Comparison of ENCODE assay signal across 19 cellular contexts in the genomic region with DNA sequence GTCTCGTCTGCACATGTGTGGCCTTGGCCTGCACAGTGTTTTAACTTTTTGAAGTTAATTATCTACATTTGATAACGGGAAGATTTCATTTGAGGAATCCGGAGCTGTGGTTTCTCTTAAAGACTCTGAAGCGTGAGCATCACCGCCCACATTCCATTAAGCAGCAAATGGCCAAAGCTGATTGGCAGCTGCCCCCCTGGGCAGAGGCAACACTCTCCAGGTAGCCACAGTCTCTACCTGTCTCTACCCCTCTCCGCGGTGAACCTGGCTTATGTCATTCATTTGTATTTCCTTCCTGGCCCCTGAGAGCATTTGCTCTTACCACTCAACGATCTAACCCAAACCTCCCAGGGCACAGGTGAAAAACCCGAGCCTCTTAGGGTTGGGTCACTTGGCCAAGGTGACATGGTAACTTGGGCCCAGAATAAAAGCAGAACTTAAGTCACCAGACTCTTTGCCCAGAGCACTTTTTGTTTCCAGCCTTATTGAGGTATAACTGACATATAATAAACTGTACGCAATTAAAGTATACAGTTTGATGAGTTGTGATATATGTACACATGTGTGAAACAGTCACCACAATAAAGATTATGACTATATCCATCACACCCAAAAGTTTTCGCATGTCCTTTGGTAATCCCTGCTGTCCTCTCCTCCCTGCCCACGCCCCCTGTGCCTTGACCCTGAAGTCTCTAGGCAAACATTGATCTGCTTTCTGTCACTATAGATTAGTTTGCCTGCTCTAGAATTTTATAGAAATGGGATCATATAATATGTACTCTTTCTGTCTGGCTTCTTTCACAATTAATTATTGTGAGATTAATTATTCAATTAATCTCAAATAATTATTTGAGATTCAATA.
DNase-seq lines count a peak whose midpoint lies in the region; ATAC-seq, FAIRE-seq and TF ChIP-seq lines count a peak whose summit lies in the region.
"Had no signal": no experiment of that assay in that cellular context is flagged by ENCODE, and none has a peak within 500 bp of the region (broad histone marks: within the 10 kb centered on the region; RNA-seq: fewer than 3 reads in every experiment).

No MANE protein-coding gene starts in this region.

- H3K9me3 ChIP-seq in H1 (ENCODE audit: insufficient read depth in 2 of 2, low read depth in 1 of 2, low read length in 1 of 2) (no peaks in the 10 kb centered on the region), mesenchymal stem cell (ENCODE audit: control insufficient read depth, low read length) (no peaks in the 10 kb centered on the region), sigmoid colon (no peaks in the 10 kb centered on the region), BE2C (no peaks in the 10 kb centered on the region)
- H3K9me3 ChIP-seq: HAP-1, MG63 had no signal

- ATAC-seq in activated CD8-positive, alpha-beta T cell treated with anti-CD3 and anti-CD28 coated beads for 36 hours, result no peak
- no peak for ATAC-seq in activated T-cell treated with anti-CD3 and anti-CD28 coated beads, Interleukin-2, amount 50 U/mL, for 72 hours (replicated peaks in 1 of 2)

- H3K9ac ChIP-seq in H1 (replicated peaks in 1 of 4; ENCODE audit: extremely low read depth in 1 of 4, low read depth in 3 of 4, low read length in 3 of 4) (no peak overlapping the region), mesenchymal stem cell (ENCODE audit: low read length) (no peak overlapping the region)

- no peak for FAIRE-seq in H1 (lab: Jason Lieb, UNC)
- FAIRE-seq: G401.6, GM19239 had no signal

- intact Hi-C loops in sigmoid colon (cut with DNase I), result no loop called here
- intact Hi-C loops in activated CD8-positive, alpha-beta T cell treated with anti-CD3 and anti-CD28 coated beads for 36 hours (cut with micrococcal nuclease), result no loop called here

- H2AK5ac ChIP-seq in H1 (ENCODE audit: low read depth, low read length) (no peak overlapping the region), mesenchymal stem cell (ENCODE audit: low read length, severe bottlenecking) (peak overlapping the region; percentile 49)

- no peak overlapping the region for H3K56ac ChIP-seq in H1 (replicated peaks; ENCODE audit: insufficient read length, low read depth, low read length)

- no peaks in the 10 kb centered on the region for H3K27me3 Mint-ChIP-seq in activated CD8-positive, alpha-beta T cell treated with anti-CD3 and anti-CD28 coated beads for 36 hours
- H3K27me3 Mint-ChIP-seq in activated T-cell treated with anti-CD3 and anti-CD28 coated beads, Interleukin-2, amount 50 U/mL, for 72 hours (ENCODE audit: low read depth), result no peaks in the 10 kb centered on the region
- H3K27me3 Mint-ChIP-seq: CD8-positive, alpha-beta memory T cell had no signal

- H3K4ac ChIP-seq in H1 (replicated peaks; ENCODE audit: insufficient read length, low read depth, low read length) (no peak overlapping the region), mesenchymal stem cell (ENCODE audit: low read depth in 1 of 2, low read length in 2 of 2) (no peak overlapping the region)

- no peaks in the 10 kb centered on the region for H3K4me1 Mint-ChIP-seq in activated CD8-positive, alpha-beta T cell treated with anti-CD3 and anti-CD28 coated beads for 36 hours (ENCODE audit: low read depth)
- no peaks in the 10 kb centered on the region for H3K4me1 Mint-ChIP-seq in activated T-cell treated with anti-CD3 and anti-CD28 coated beads, Interleukin-2, amount 50 U/mL, for 72 hours (ENCODE audit: low read depth)
- H3K4me1 Mint-ChIP-seq: CD8-positive, alpha-beta memory T cell had no signal

- peaks cover 0 to 5% (median under 1%) of the 10 kb centered on the region in 4 experiments; a peak in 3 of 7 replicates for H3K4me1 ChIP-seq in H1 (replicated peaks in 1 of 4; ENCODE audit: control insufficient read depth in 3 of 4, insufficient read depth in 4 of 4, low read length in 3 of 4)
- peaks cover 7% of the 10 kb centered on the region for H3K4me1 ChIP-seq in mesenchymal stem cell (ENCODE audit: control insufficient read depth, insufficient read depth, low read depth, low read length)
- peaks cover 0 to 6% (median 0%) of the 10 kb centered on the region in 4 donors for H3K4me1 ChIP-seq in sigmoid colon
- no peaks in the 10 kb centered on the region for H3K4me1 ChIP-seq in BE2C
- H3K4me1 ChIP-seq: HAP-1 had no signal

- H4K5ac ChIP-seq in H1 (ENCODE audit: insufficient read length, low read depth, low read length), result no peak overlapping the region

- TF ChIP-seq POLR2A in H1 (IDR thresholded peaks at IDR 0.05; ENCODE audit: control extremely low read depth in 1 of 2, low read depth in 2 of 2, low read length in 2 of 2) (no peak), sigmoid colon (IDR thresholded peaks at IDR 0.05) (no peak)

- H2BK5ac ChIP-seq in H1 (ENCODE audit: low read depth, low read length) (no peak overlapping the region), mesenchymal stem cell (ENCODE audit: low read depth, low read length, poor library complexity, severe bottlenecking) (no peak overlapping the region)

- H3K23ac ChIP-seq in H1 (ENCODE audit: insufficient read length), result no peak overlapping the region
- no peak overlapping the region for H3K23ac ChIP-seq in mesenchymal stem cell (ENCODE audit: low read length in 2 of 2)

- TF ChIP-seq CTCF in H1 (IDR thresholded peaks at IDR 0.05; ENCODE audit: control extremely low read depth in 1 of 3, insufficient read depth in 1 of 3, low read depth in 1 of 3, low read length in 3 of 3) (no peak), sigmoid colon (IDR thresholded peaks at IDR 0.05) (no peak), BE2C (IDR thresholded peaks at IDR 0.05; ENCODE audit: low read depth, low read length) (no peak)
- TF ChIP-seq CTCF in activated CD8-positive, alpha-beta T cell treated with anti-CD3 and anti-CD28 coated beads for 36 hours (IDR thresholded peaks at IDR 0.05), result no peak

- H4K91ac ChIP-seq in H1 (replicated peaks; ENCODE audit: insufficient read length, low read length), result no peak overlapping the region
- H4K91ac ChIP-seq in mesenchymal stem cell (ENCODE audit: low read length), result peak overlapping the region; percentile 23

- H3K18ac ChIP-seq in H1 (ENCODE audit: extremely low read depth, low read length) (no peak overlapping the region), mesenchymal stem cell (ENCODE audit: low read depth in 1 of 2, low read length in 2 of 2) (no peak overlapping the region)

- H2AFZ ChIP-seq in H1 (ENCODE audit: low read length) (no peak overlapping the region), mesenchymal stem cell (ENCODE audit: low read depth, low read length) (no peak overlapping the region)

- POLR2A ChIA-PET in H1 (lab: Charles Lee; ENCODE audit: partially characterized antibody), result no interaction called here
- POLR2A ChIA-PET in activated CD8-positive, alpha-beta T cell treated with anti-CD3 and anti-CD28 coated beads for 36 hours (lab: Charles Lee), result no interaction called here

- no peaks in the 10 kb centered on the region for H3K79me2 ChIP-seq in H1 (ENCODE audit: control insufficient read depth in 1 of 2, insufficient read depth in 2 of 2, low read length in 2 of 2)

- H2BK120ac ChIP-seq in H1 (replicated peaks; ENCODE audit: low read depth, low read length) (no peak overlapping the region), mesenchymal stem cell (ENCODE audit: low read depth, low read length) (no peak overlapping the region)

- H2BK12ac ChIP-seq in H1 (ENCODE audit: low read depth, low read length) (no peak overlapping the region), mesenchymal stem cell (ENCODE audit: low read length in 2 of 2) (no peak overlapping the region)

- no peaks in the 10 kb centered on the region for H3K27me3 ChIP-seq in H7 (ENCODE audit: control insufficient read depth, insufficient read depth, low read length)
- H3K27me3 ChIP-seq in H1 (replicated peaks in 1 of 4; ENCODE audit: control insufficient read depth in 3 of 4, extremely low read depth in 1 of 4, insufficient read depth in 3 of 4, low read length in 3 of 4), result no peaks in the 10 kb centered on the region
- peaks cover 5 to 13% of the 10 kb centered on the region in 2 experiments for H3K27me3 ChIP-seq in mesenchymal stem cell (ENCODE audit: control insufficient read depth in 1 of 2, insufficient read depth in 1 of 2, low read length in 2 of 2)
- H3K27me3 ChIP-seq in sigmoid colon, result no peaks in the 10 kb centered on the region
- H3K27me3 ChIP-seq in BE2C, result no peaks in the 10 kb centered on the region
- H3K27me3 ChIP-seq: MG63 had no signal

- H3K14ac ChIP-seq in H1 (ENCODE audit: insufficient read length) (no peak overlapping the region), mesenchymal stem cell (ENCODE audit: low read length in 2 of 2) (no peak overlapping the region)

- no peak overlapping the region for H3K4me3 ChIP-seq in H7 (ENCODE audit: insufficient read depth, low read depth, low read length)
- H3K4me3 ChIP-seq in H1 (ENCODE audit: extremely low read depth in 1 of 4, insufficient read depth in 2 of 4, low read depth in 3 of 4, low read length in 4 of 4), result no peak overlapping the region
- H3K4me3 ChIP-seq in mesenchymal stem cell (ENCODE audit: insufficient read depth in 1 of 2, low read depth in 1 of 2, low read length in 2 of 2), result no peak overlapping the region
- H3K4me3 ChIP-seq in sigmoid colon, result no peak overlapping the region
- H3K4me3 ChIP-seq in BE2C (ENCODE audit: low read depth, low read length), result no peak overlapping the region
- H3K4me3 ChIP-seq: HAP-1, MG63 had no signal

- H3K36me3 ChIP-seq in H7 (replicated peaks; ENCODE audit: control insufficient read depth, insufficient read depth, low read length) (no peaks in the 10 kb centered on the region), H1 (ENCODE audit: control insufficient read depth in 2 of 4, insufficient read depth in 4 of 4, low read length in 3 of 4) (no peaks in the 10 kb centered on the region), mesenchymal stem cell (ENCODE audit: control insufficient read depth in 1 of 2, insufficient read depth in 2 of 2, low read depth in 1 of 2, low read length in 2 of 2) (no peaks in the 10 kb centered on the region), sigmoid colon (no peaks in the 10 kb centered on the region), BE2C (no peaks in the 10 kb centered on the region)
- H3K36me3 ChIP-seq: HAP-1, MG63 had no signal

- no peak overlapping the region for H3K4me3 Mint-ChIP-seq in activated CD8-positive, alpha-beta T cell treated with anti-CD3 and anti-CD28 coated beads for 36 hours
- no peak overlapping the region for H3K4me3 Mint-ChIP-seq in activated T-cell treated with anti-CD3 and anti-CD28 coated beads, Interleukin-2, amount 50 U/mL, for 72 hours
- H3K4me3 Mint-ChIP-seq: CD8-positive, alpha-beta memory T cell had no signal

- H3K27ac Mint-ChIP-seq in activated CD8-positive, alpha-beta T cell treated with anti-CD3 and anti-CD28 coated beads for 36 hours, result no peak overlapping the region
- H3K27ac Mint-ChIP-seq in activated T-cell treated with anti-CD3 and anti-CD28 coated beads, Interleukin-2, amount 50 U/mL, for 72 hours, result no peak overlapping the region
- H3K27ac Mint-ChIP-seq: CD8-positive, alpha-beta memory T cell had no signal

- H2BK15ac ChIP-seq in H1 (ENCODE audit: low read length) (0 out of 2 replicates have a peak overlapping the region, but pooled peaks have one; percentile 63), mesenchymal stem cell (ENCODE audit: low read depth, poor library complexity, severe bottlenecking) (no peak overlapping the region)

- TF ChIP-seq RAD21 in H1 (IDR thresholded peaks at IDR 0.05 in 1 of 2, conservative IDR thresholded peaks at IDR 0.05 in 1 of 2; ENCODE audit: low read depth in 2 of 2, low read length in 2 of 2), result no peak

- no peaks in the 10 kb centered on the region for H3K36me3 Mint-ChIP-seq in activated CD8-positive, alpha-beta T cell treated with anti-CD3 and anti-CD28 coated beads for 36 hours (ENCODE audit: low read depth)
- no peaks in the 10 kb centered on the region for H3K36me3 Mint-ChIP-seq in activated T-cell treated with anti-CD3 and anti-CD28 coated beads, Interleukin-2, amount 50 U/mL, for 72 hours (ENCODE audit: insufficient read depth in 2 of 2)
- H3K36me3 Mint-ChIP-seq: CD8-positive, alpha-beta memory T cell had no signal

- H3K4me2 ChIP-seq in H1 (ENCODE audit: insufficient read depth in 1 of 2, low read depth in 2 of 2, low read length in 2 of 2) (no peak overlapping the region), mesenchymal stem cell (ENCODE audit: low read length, poor library complexity, severe bottlenecking) (no peak overlapping the region)

- H3K79me1 ChIP-seq in H1 (ENCODE audit: low read depth, low read length) (no peaks in the 10 kb centered on the region), mesenchymal stem cell (replicated peaks; ENCODE audit: low read length, poor library complexity, severe bottlenecking) (no peaks in the 10 kb centered on the region)

- H4K20me1 ChIP-seq in H1 (replicated peaks in 1 of 2; ENCODE audit: control insufficient read depth in 1 of 2, insufficient read depth in 2 of 2, low read length in 2 of 2), result no peaks in the 10 kb centered on the region

- H3K27ac ChIP-seq in H1 (ENCODE audit: low read depth, low read length) (no peak overlapping the region), mesenchymal stem cell (ENCODE audit: low read length, poor library complexity, severe bottlenecking) (no peak overlapping the region), sigmoid colon (no peak overlapping the region)
- H3K27ac ChIP-seq: C4-2B had no signal

- H3K9me3 Mint-ChIP-seq in activated CD8-positive, alpha-beta T cell treated with anti-CD3 and anti-CD28 coated beads for 36 hours, result no peaks in the 10 kb centered on the region
- no peaks in the 10 kb centered on the region for H3K9me3 Mint-ChIP-seq in activated T-cell treated with anti-CD3 and anti-CD28 coated beads, Interleukin-2, amount 50 U/mL, for 72 hours
- H3K9me3 Mint-ChIP-seq: CD8-positive, alpha-beta memory T cell had no signal

- no peak for TF ChIP-seq EP300 in H1 (IDR thresholded peaks at IDR 0.05; ENCODE audit: borderline replicate concordance in 1 of 2, low read depth in 2 of 2, low read length in 2 of 2)
- TF ChIP-seq EP300 in sigmoid colon (IDR thresholded peaks at IDR 0.05), result no peak

- no peak overlapping the region for H4K8ac ChIP-seq in H1 (ENCODE audit: extremely low read depth, insufficient read depth, low read length)
- no peak overlapping the region for H4K8ac ChIP-seq in mesenchymal stem cell (ENCODE audit: low read length)

- 86% methylated on average over 12 of the region's 12 CpGs; no CpG with 5 or more reads in 1 of the 2 experiments for WGBS in H1 (ENCODE audit: extremely low coverage in 1 of 2, insufficient coverage in 1 of 2, insufficient read length in 1 of 2, insufficient replicate concordance in 2 of 2, low coverage in 1 of 2, low lambda C conversion rate in 2 of 2, missing lambda C conversion rate in 1 of 2), 2 experiments
- 72% methylated on average over 9 of the region's 12 CpGs for whole genome bisulfite sequencing in mesenchymal stem cell
- 26 to 68% methylated on average over 12 of the region's 12 CpGs for WGBS in sigmoid colon, 2 donors

- DNase-seq in H7 (peak; percentile 61), H1 (ENCODE audit: low read depth in 1 of 2, low spot score in 2 of 2) (no peak), mesenchymal stem cell (no peak), sigmoid colon (peak; percentile 38), BE2C (no peak), GF-D8 (lab: John Stamatoyannopoulos, UW) (no peak)
- DNase-seq in activated CD8-positive, alpha-beta T cell treated with anti-CD3 and anti-CD28 coated beads for 36 hours, result no peak
- no peak for DNase-seq in activated T-cell treated with anti-CD3 and anti-CD28 coated beads, Interleukin-2, amount 50 U/mL, for 72 hours
- DNase-seq: AML-193; CD8-positive, alpha-beta memory T cell; MG63; NCI-H187; NCI-H446; NCI-H526; Right ventricle myocardium superior had no signal

- H3K23me2 ChIP-seq in H1 (ENCODE audit: low read depth, low read length), result no peaks in the 10 kb centered on the region

- H2BK20ac ChIP-seq in H1 (ENCODE audit: low read length), result no peak overlapping the region

- CTCF ChIA-PET in H1 (lab: Charles Lee; ENCODE audit: partially characterized antibody), result interaction anchor here (0.9 kb wide), 1 partner anchor 97 kb away, joined by 5 read pairs; no protein-coding TSS in a partner anchor
- CTCF ChIA-PET in activated CD8-positive, alpha-beta T cell treated with anti-CD3 and anti-CD28 coated beads for 36 hours (lab: Charles Lee), result no interaction called here

Comparison
In these comparisons a context has a peak if more than half of its experiments do, and no peak if none do; other contexts are left out.
1. DNase-seq: peak in H7 (single experiment) and sigmoid colon (single experiment); none in H1 (0 of 2), mesenchymal stem cell (single experiment), activated CD8-positive, alpha-beta T cell treated with anti-CD3 and anti-CD28 coated beads for 36 hours (single experiment), activated T-cell treated with anti-CD3 and anti-CD28 coated beads, Interleukin-2, amount 50 U/mL, for 72 hours (0 of 2), BE2C (single experiment) and GF-D8 (single experiment).